2 cellular contexts compared by ENCODE assay signal in the genomic region with DNA sequence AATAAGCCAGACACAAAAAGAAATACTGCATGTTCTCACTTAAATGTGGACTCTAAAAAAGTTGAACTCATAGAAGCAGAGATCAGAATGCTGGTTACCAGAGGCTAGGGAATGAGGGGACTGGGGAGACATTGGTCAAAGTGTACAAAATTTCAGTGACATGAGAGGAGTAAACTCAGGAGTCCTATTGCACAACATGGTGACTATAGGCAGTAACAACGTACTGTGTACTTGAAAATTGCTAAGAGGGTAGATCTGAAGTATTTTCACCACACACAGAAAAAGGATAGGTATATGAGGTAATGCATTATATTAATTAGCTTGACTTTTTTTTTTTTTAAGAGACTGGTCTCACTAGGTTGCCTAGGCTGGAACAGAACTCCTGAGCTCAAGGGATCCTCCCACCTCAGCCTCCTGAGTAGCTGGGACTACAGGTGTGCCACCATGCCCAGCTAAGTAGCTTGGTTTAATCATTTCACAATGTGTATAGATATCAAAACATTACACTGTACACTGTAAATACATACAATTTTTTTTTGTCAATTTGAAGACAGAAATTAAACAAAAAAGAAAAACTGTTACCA.
TF ChIP-seq lines count a peak whose summit lies in the region.

No MANE protein-coding gene starts in this region.

TF ChIP-seq in HepG2, 621 proteins besides CTCF, POLR2A, EP300 and RAD21 (continues in another document):
- TF ChIP-seq SAP130 (CRISPR knock-in tag; IDR thresholded peaks at IDR 0.05; ENCODE audit: low read depth) (peak; percentile 30; the same call in 1 of the 2 replicates), LCORL (IDR thresholded peaks at IDR 0.05) (0 out of 2 replicates have a peak, but pooled peaks have one; percentile 16), LCORL (CRISPR knock-in tag; IDR thresholded peaks at IDR 0.05) (peak; percentile 74), KDM3A (CRISPR knock-in tag; IDR thresholded peaks at IDR 0.05; ENCODE audit: low read depth) (0 out of 2 replicates have a peak, but pooled peaks have one; percentile 2), CEBPB (IDR thresholded peaks at IDR 0.05; ENCODE audit: borderline replicate concordance, low read depth, low read length) (peak; percentile 96), CEBPG (CRISPR knock-in tag; IDR thresholded peaks at IDR 0.05) (peak; percentile 88), FOXA1 (IDR thresholded peaks at IDR 0.05) (no peak), FOXA1 (CRISPR knock-in tag; IDR thresholded peaks at IDR 0.05) (0 out of 2 replicates have a peak, but pooled peaks have one; percentile 11), HNF4A (CRISPR knock-in tag; IDR thresholded peaks at IDR 0.05) (peak; percentile 19; the same call in 1 of the 2 replicates), MYNN (CRISPR knock-in tag; IDR thresholded peaks at IDR 0.05; ENCODE audit: low read depth) (no peak), ATF7 (IDR thresholded peaks at IDR 0.05) (peak; percentile 31; the same call in 1 of the 2 replicates), ATF7 (CRISPR knock-in tag; IDR thresholded peaks at IDR 0.05) (no peak)
- TF ChIP-seq, protein P1, sequence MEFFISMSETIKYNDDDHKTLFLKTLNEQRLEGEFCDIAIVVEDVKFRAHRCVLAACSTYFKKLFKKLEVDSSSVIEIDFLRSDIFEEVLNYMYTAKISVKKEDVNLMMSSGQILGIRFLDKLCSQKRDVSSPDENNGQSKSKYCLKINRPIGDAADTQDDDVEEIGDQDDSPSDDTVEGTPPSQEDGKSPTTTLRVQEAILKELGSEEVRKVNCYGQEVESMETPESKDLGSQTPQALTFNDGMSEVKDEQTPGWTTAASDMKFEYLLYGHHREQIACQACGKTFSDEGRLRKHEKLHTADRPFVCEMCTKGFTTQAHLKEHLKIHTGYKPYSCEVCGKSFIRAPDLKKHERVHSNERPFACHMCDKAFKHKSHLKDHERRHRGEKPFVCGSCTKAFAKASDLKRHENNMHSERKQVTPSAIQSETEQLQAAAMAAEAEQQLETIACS (CRISPR knock-in tag; IDR thresholded peaks at IDR 0.05) = no peak
- TF ChIP-seq, protein P2, sequence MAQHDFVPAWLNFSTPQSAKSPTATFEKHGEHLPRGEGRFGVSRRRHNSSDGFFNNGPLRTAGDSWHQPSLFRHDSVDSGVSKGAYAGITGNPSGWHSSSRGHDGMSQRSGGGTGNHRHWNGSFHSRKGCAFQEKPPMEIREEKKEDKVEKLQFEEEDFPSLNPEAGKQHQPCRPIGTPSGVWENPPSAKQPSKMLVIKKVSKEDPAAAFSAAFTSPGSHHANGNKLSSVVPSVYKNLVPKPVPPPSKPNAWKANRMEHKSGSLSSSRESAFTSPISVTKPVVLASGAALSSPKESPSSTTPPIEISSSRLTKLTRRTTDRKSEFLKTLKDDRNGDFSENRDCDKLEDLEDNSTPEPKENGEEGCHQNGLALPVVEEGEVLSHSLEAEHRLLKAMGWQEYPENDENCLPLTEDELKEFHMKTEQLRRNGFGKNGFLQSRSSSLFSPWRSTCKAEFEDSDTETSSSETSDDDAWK (CRISPR knock-in tag; IDR thresholded peaks at IDR 0.05) = no peak
- TF ChIP-seq, protein P3, sequence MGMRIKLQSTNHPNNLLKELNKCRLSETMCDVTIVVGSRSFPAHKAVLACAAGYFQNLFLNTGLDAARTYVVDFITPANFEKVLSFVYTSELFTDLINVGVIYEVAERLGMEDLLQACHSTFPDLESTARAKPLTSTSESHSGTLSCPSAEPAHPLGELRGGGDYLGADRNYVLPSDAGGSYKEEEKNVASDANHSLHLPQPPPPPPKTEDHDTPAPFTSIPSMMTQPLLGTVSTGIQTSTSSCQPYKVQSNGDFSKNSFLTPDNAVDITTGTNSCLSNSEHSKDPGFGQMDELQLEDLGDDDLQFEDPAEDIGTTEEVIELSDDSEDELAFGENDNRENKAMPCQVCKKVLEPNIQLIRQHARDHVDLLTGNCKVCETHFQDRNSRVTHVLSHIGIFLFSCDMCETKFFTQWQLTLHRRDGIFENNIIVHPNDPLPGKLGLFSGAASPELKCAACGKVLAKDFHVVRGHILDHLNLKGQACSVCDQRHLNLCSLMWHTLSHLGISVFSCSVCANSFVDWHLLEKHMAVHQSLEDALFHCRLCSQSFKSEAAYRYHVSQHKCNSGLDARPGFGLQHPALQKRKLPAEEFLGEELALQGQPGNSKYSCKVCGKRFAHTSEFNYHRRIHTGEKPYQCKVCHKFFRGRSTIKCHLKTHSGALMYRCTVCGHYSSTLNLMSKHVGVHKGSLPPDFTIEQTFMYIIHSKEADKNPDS (CRISPR knock-in tag; IDR thresholded peaks at IDR 0.05) = peak; percentile 90; the same call in 1 of the 2 replicates
- TF ChIP-seq, protein P4, sequence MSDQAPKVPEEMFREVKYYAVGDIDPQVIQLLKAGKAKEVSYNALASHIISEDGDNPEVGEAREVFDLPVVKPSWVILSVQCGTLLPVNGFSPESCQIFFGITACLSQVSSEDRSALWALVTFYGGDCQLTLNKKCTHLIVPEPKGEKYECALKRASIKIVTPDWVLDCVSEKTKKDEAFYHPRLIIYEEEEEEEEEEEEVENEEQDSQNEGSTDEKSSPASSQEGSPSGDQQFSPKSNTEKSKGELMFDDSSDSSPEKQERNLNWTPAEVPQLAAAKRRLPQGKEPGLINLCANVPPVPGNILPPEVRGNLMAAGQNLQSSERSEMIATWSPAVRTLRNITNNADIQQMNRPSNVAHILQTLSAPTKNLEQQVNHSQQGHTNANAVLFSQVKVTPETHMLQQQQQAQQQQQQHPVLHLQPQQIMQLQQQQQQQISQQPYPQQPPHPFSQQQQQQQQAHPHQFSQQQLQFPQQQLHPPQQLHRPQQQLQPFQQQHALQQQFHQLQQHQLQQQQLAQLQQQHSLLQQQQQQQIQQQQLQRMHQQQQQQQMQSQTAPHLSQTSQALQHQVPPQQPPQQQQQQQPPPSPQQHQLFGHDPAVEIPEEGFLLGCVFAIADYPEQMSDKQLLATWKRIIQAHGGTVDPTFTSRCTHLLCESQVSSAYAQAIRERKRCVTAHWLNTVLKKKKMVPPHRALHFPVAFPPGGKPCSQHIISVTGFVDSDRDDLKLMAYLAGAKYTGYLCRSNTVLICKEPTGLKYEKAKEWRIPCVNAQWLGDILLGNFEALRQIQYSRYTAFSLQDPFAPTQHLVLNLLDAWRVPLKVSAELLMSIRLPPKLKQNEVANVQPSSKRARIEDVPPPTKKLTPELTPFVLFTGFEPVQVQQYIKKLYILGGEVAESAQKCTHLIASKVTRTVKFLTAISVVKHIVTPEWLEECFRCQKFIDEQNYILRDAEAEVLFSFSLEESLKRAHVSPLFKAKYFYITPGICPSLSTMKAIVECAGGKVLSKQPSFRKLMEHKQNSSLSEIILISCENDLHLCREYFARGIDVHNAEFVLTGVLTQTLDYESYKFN (CRISPR knock-in tag; conservative IDR thresholded peaks at IDR 0.05) = peak; percentile 37

TF ChIP-seq in K562, 482 proteins besides CTCF, POLR2A, EP300 and RAD21:
- TF ChIP-seq, protein P5, sequence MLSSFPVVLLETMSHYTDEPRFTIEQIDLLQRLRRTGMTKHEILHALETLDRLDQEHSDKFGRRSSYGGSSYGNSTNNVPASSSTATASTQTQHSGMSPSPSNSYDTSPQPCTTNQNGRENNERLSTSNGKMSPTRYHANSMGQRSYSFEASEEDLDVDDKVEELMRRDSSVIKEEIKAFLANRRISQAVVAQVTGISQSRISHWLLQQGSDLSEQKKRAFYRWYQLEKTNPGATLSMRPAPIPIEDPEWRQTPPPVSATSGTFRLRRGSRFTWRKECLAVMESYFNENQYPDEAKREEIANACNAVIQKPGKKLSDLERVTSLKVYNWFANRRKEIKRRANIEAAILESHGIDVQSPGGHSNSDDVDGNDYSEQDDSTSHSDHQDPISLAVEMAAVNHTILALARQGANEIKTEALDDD (IDR thresholded peaks at IDR 0.05) = no peak
- TF ChIP-seq CEBPB (tag; IDR thresholded peaks at IDR 0.05) (peak; percentile 70), CEBPG (CRISPR knock-in tag; IDR thresholded peaks at IDR 0.05) (no peak), CEBPG (tag; conservative IDR thresholded peaks at IDR 0.05 in 1 of 2, IDR thresholded peaks at IDR 0.05 in 1 of 2) (peak; percentile 43 to 73), HDAC3 (IDR thresholded peaks at IDR 0.05; ENCODE audit: borderline replicate concordance, partially characterized antibody) (no peak), ETV1 (tag; conservative IDR thresholded peaks at IDR 0.05; ENCODE audit: low read depth) (no peak), HCFC1 (IDR thresholded peaks at IDR 0.05; ENCODE audit: low read depth, low read length) (no peak), SMAD4 (CRISPR knock-in tag; conservative IDR thresholded peaks at IDR 0.05) (no peak), POLR2AphosphoS2 (IDR thresholded peaks at IDR 0.05; ENCODE audit: low read length) (no peak), BRD9 (IDR thresholded peaks at IDR 0.05; ENCODE audit: low read depth, partially characterized antibody) (no peak), SRSF9 (IDR thresholded peaks at IDR 0.05; ENCODE audit: borderline replicate concordance, low read depth, low read length) (no peak), TFAM (CRISPR knock-in tag; conservative IDR thresholded peaks at IDR 0.05) (no peak)
- TF ChIP-seq, protein P6, sequence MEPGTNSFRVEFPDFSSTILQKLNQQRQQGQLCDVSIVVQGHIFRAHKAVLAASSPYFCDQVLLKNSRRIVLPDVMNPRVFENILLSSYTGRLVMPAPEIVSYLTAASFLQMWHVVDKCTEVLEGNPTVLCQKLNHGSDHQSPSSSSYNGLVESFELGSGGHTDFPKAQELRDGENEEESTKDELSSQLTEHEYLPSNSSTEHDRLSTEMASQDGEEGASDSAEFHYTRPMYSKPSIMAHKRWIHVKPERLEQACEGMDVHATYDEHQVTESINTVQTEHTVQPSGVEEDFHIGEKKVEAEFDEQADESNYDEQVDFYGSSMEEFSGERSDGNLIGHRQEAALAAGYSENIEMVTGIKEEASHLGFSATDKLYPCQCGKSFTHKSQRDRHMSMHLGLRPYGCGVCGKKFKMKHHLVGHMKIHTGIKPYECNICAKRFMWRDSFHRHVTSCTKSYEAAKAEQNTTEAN (CRISPR knock-in tag; IDR thresholded peaks at IDR 0.05) = no peak
- TF ChIP-seq, protein P7, sequence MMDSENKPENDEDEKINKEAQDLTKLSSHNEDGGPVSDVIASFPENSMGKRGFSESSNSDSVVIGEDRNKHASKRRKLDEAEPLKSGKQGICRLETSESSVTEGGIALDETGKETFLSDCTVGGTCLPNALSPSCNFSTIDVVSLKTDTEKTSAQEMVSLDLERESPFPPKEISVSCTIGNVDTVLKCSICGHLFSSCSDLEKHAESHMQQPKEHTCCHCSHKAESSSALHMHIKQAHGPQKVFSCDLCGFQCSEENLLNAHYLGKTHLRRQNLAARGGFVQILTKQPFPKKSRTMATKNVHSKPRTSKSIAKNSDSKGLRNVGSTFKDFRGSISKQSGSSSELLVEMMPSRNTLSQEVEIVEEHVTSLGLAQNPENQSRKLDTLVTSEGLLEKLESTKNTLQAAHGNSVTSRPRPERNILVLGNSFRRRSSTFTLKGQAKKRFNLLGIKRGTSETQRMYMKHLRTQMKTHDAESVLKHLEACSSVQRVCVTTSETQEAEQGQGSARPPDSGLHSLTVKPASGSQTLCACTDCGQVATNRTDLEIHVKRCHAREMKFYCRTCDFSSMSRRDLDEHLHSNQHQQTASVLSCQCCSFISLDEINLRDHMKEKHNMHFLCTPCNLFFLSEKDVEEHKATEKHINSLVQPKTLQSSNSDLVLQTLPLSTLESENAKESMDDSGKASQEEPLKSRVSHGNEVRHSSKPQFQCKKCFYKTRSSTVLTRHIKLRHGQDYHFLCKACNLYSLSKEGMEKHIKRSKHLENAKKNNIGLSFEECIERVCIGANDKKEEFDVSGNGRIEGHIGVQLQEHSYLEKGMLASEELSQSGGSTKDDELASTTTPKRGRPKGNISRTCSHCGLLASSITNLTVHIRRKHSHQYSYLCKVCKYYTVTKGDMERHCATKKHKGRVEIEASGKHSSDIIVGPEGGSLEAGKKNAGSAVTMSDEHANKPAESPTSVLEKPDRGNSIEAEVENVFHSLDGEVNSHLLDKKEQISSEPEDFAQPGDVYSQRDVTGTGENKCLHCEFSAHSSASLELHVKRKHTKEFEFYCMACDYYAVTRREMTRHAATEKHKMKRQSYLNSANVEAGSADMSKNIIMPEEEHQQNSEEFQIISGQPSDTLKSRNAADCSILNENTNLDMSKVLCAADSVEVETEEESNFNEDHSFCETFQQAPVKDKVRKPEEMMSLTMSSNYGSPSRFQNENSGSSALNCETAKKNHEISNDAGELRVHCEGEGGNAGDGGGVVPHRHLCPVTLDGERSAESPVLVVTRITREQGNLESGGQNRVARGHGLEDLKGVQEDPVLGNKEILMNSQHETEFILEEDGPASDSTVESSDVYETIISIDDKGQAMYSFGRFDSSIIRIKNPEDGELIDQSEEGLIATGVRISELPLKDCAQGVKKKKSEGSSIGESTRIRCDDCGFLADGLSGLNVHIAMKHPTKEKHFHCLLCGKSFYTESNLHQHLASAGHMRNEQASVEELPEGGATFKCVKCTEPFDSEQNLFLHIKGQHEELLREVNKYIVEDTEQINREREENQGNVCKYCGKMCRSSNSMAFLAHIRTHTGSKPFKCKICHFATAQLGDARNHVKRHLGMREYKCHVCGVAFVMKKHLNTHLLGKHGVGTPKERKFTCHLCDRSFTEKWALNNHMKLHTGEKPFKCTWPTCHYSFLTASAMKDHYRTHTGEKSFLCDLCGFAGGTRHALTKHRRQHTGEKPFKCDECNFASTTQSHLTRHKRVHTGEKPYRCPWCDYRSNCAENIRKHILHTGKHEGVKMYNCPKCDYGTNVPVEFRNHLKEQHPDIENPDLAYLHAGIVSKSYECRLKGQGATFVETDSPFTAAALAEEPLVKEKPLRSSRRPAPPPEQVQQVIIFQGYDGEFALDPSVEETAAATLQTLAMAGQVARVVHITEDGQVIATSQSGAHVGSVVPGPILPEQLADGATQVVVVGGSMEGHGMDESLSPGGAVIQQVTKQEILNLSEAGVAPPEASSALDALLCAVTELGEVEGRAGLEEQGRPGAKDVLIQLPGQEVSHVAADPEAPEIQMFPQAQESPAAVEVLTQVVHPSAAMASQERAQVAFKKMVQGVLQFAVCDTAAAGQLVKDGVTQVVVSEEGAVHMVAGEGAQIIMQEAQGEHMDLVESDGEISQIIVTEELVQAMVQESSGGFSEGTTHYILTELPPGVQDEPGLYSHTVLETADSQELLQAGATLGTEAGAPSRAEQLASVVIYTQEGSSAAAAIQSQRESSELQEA (IDR thresholded peaks at IDR 0.05; ENCODE audit: low read depth) = no peak
